ENCODE assay signal across 10 cellular contexts in the genomic region with DNA sequence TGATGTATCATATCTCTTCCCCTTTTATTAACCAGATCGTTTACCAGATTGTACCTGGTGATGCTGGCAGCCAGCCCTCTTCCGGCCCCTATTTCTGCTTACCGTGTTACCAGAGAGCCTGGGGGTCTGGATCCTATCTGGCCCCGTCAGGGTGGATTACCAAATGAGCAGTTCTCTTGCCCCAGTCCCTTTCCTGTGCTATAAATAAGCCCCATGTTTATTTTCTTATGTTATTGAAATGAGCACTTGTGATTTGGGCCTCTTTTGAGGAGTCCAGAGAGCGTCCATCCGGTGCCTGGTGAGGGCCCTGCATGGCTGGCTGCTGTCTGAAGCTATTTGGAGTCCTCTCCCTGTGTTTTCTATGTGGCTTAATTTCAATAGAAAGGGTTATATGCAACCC. TPM values are rescaled to one million over a fixed set of nuclear protein-coding genes. Genes with fewer than 3 reads are reported as not detected.
"Had no signal": no experiment of that assay in that cellular context is flagged by ENCODE, and none has a peak within 500 bp of the region (broad histone marks: within the 10 kb centered on the region; RNA-seq: fewer than 3 reads in every experiment).

No MANE protein-coding gene starts in this region.

- H3K36me3 ChIP-seq: HAP-1 had no signal

- ATAC-seq: GM23338, HCT116 had no signal

- H3K4me2 ChIP-seq: GM23338 had no signal

- H3K9me3 ChIP-seq: HAP-1 had no signal

- H3K9ac ChIP-seq: GM23248 had no signal

- DNase-seq: GM23248, GOT3, H7, H9, HCEC 1CT, HFFc6 had no signal

- H3K4me3 ChIP-seq: GM23248, GM23338, HAP-1 had no signal

- H2AFZ ChIP-seq: GM23248, GM23338 had no signal

- H3K27ac ChIP-seq: GM23248 had no signal

RNA-seq across cellular contexts. Expression of a gene that starts 59.5 kb away (rescaled TPM):
- total RNA-seq: GM23248, GM23338, H1, H7, H9 had no signal
- polyA plus RNA-seq: GM23248, GM23338, H1 had no signal
